7 cellular contexts compared by ENCODE assay signal in the genomic region with DNA sequence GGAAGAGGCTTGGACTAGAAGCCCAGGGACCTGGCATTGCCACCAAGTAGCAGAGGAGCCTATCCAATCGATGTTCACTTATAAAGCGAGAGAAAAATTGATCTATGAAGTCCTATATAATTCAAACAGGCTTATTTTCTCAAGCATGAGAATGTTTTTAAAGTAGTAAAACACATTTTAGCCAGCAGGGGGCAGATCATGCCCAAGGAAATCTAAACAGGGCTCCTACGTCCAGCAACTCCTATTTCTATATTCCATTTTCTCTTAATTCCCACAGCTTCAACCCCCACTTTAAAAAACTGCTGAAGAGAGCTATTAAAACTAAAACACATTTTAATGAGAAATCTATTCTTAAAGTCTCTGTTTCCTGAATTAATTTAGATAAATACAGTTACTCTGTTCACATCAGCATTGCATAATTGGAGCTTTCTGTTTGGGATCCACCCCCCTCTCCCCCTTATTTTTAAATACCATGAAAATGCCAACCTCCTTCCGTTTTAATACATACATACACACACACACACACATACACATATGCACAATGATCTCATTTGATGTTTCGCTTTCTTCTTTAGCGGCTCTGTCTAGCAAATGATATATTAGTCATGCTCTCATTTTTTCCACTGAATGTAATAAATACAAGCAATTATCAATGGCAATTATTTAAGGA.
DNase-seq lines count a peak whose midpoint lies in the region; ATAC-seq and TF ChIP-seq lines count a peak whose summit lies in the region.

No MANE protein-coding gene starts in this region.

- no peaks in the 10 kb centered on the region for H3K27me3 ChIP-seq in psoas muscle (ENCODE audit: insufficient read depth in 3 of 3, low read length in 2 of 3)

- no peaks in the 10 kb centered on the region for H3K9me3 ChIP-seq in psoas muscle

- peak overlapping the region; percentile 26 for H3K4me3 ChIP-seq in psoas muscle

- ATAC-seq in psoas muscle (peak; percentile 46 to 86 (median 70)), HG02763 (IDR thresholded peaks at IDR 0.05; ENCODE audit: unreplicated experiment) (no peak)

- peak; percentile 73 for TF ChIP-seq CTCF in VCaP (conservative IDR thresholded peaks at IDR 0.05)
- TF ChIP-seq CTCF in psoas muscle (IDR thresholded peaks at IDR 0.05), result peak; percentile 84

- 17 to 31% (median 19%) methylated on average over 6 of the region's 6 CpGs for WGBS in psoas muscle, 3 donors

- intact Hi-C loops in psoas muscle (cut with DNase I), result loop anchor here (2.0 to 5.0 kb wide), 2 partner anchors 341 to 400 kb away; no protein-coding TSS in a partner anchor

- POLR2A ChIA-PET in HEK293T (lab: Yijun Ruan, JAX), result interaction anchor here (1.6 kb wide), 1 partner anchor 145 kb away, joined by 4 read pairs; the partner anchor contains the start of gene MYO10

- H3K27ac ChIP-seq in VCaP (no peak overlapping the region), psoas muscle (no peak overlapping the region)

- DNase-seq in EL, result peak; percentile 72
- peak; percentile 43 for DNase-seq in HEK293T (ENCODE audit: extremely low spot score)
- DNase-seq in NCI-H2081 treated with DMSO at 0.1 percent for 48 hours (lab: John Stamatoyannopoulos, UW), result peak; percentile 37
- DNase-seq in globus pallidus (ENCODE audit: low spot score), result peak; percentile 60
- DNase-seq in psoas muscle, result no peak

- CTCF ChIA-PET in HEK293T (lab: Yijun Ruan, JAX), result interaction anchor here (0.6 to 1.9 kb wide), 9 partner anchors 15 to 489 kb away, joined by 3 to 26 read pairs (median 3); partner anchors contain the start of gene MYO10

- H3K4me1 ChIP-seq in psoas muscle, result no peaks in the 10 kb centered on the region

- no peaks in the 10 kb centered on the region for H3K36me3 ChIP-seq in psoas muscle (ENCODE audit: insufficient read depth in 1 of 2, low read depth in 1 of 2)

TF ChIP-seq in HEK293T, 16 proteins besides CTCF, POLR2A, EP300 and RAD21:
- TF ChIP-seq ZNF384 (IDR thresholded peaks at IDR 0.05), result no peak
- no peak for TF ChIP-seq NFRKB (IDR thresholded peaks at IDR 0.05)
- no peak for TF ChIP-seq SP1 (IDR thresholded peaks at IDR 0.05)
- no peak for TF ChIP-seq ELF4 (IDR thresholded peaks at IDR 0.05)
- TF ChIP-seq, protein P1, sequence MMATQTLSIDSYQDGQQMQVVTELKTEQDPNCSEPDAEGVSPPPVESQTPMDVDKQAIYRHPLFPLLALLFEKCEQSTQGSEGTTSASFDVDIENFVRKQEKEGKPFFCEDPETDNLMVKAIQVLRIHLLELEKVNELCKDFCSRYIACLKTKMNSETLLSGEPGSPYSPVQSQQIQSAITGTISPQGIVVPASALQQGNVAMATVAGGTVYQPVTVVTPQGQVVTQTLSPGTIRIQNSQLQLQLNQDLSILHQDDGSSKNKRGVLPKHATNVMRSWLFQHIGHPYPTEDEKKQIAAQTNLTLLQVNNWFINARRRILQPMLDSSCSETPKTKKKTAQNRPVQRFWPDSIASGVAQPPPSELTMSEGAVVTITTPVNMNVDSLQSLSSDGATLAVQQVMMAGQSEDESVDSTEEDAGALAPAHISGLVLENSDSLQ (IDR thresholded peaks at IDR 0.05), result no peak
- no peak for TF ChIP-seq BHLHE40 (IDR thresholded peaks at IDR 0.05; ENCODE audit: borderline replicate concordance)
- no peak for TF ChIP-seq ARNT (IDR thresholded peaks at IDR 0.05)
- TF ChIP-seq L3MBTL2 (conservative IDR thresholded peaks at IDR 0.05), result no peak
- TF ChIP-seq SUZ12 (IDR thresholded peaks at IDR 0.05), result no peak
- TF ChIP-seq CTBP1 (IDR thresholded peaks at IDR 0.05; ENCODE audit: borderline replicate concordance), result no peak
- no peak for TF ChIP-seq TARDBP (IDR thresholded peaks at IDR 0.05)
- no peak for TF ChIP-seq LEF1 (IDR thresholded peaks at IDR 0.05; ENCODE audit: borderline replicate concordance)

Comparison
In these comparisons a context has a peak if more than half of its experiments do, and no peak if none do; other contexts are left out.
1. DNase-seq: peak in EL (single experiment), HEK293T (single experiment), NCI-H2081 treated with DMSO at 0.1 percent for 48 hours (single experiment) and globus pallidus (single experiment); none in psoas muscle (0 of 2).